9 cellular contexts compared by ENCODE assay signal in genomic region chr14:68364823-68365222, GRCh38.
A peak's percentile ranks its signal among the peaks of the same experiment; 100 is the strongest.
DNase-seq lines count a peak whose midpoint lies in the region; ATAC-seq and TF ChIP-seq lines count a peak whose summit lies in the region.
"Had no signal": no experiment of that assay in that cellular context is flagged by ENCODE, and none has a peak within 500 bp of the region (broad histone marks: within the 10 kb centered on the region; RNA-seq: fewer than 3 reads in every experiment).

No MANE protein-coding gene starts in this region.

- no peaks in the 10 kb centered on the region for H3K36me3 ChIP-seq in PC-3 (ENCODE audit: low read depth, low read length)
- no peaks in the 10 kb centered on the region for H3K36me3 ChIP-seq in ectodermal cell (ENCODE audit: control insufficient read depth, insufficient read depth, low read length)
- H3K36me3 ChIP-seq in tibial nerve: no peaks in the 10 kb centered on the region

- H3K4me1 ChIP-seq in PC-3 (ENCODE audit: insufficient read depth, low read length): peaks cover 35% of the 10 kb centered on the region
- peaks cover 52% of the 10 kb centered on the region for H3K4me1 ChIP-seq in ectodermal cell (ENCODE audit: control insufficient read depth, insufficient read depth, low read length)
- H3K4me1 ChIP-seq in tibial nerve: peaks cover 0 to 88% (median 44%) of the 10 kb centered on the region in 4 donors

- no peak overlapping the region for H3K4me3 ChIP-seq in PC-3 (ENCODE audit: low read length)
- H3K4me3 ChIP-seq in ectodermal cell (ENCODE audit: insufficient read depth, low read depth, low read length): no peak overlapping the region
- no peak overlapping the region for H3K4me3 ChIP-seq in tibial nerve

- WGBS in ectodermal cell, 2 experiments: 37 to 39% methylated on average over 7 of the region's 7 CpGs
- 30 to 34% methylated on average over 7 of the region's 7 CpGs for WGBS in tibial nerve, 2 donors

- H3K27me3 ChIP-seq in PC-3 (ENCODE audit: low read length) (no peaks in the 10 kb centered on the region), ectodermal cell (ENCODE audit: control insufficient read depth, insufficient read depth, low read length, poor library complexity, severe bottlenecking) (no peaks in the 10 kb centered on the region), tibial nerve (no peaks in the 10 kb centered on the region)

- H3K36me3 Mint-ChIP-seq in T-cell: no peaks in the 10 kb centered on the region

- no peak for DNase-seq in PC-3
- peak; percentile 29 for DNase-seq in myocyte (ENCODE audit: low read depth)
- no peak for DNase-seq in tibial nerve (ENCODE audit: low spot score in 2 of 2)
- DNase-seq in T-cell: no peak
- no peak for DNase-seq in GM13977 (ENCODE audit: low spot score)
- DNase-seq: activated naive CD4-positive, alpha-beta T cell had no signal

- no peaks in the 10 kb centered on the region for H3K9me3 Mint-ChIP-seq in T-cell

- no peak overlapping the region for H3K4me3 Mint-ChIP-seq in T-cell

- intact Hi-C loops in PC-3 (cut with micrococcal nuclease): loop anchor here (5.0 to 10.0 kb wide), 4 partner anchors 113 to 423 kb away; no protein-coding TSS in a partner anchor

- TF ChIP-seq CTCF in PC-3 (conservative IDR thresholded peaks at IDR 0.05; ENCODE audit: low read depth, low read length): no peak
- TF ChIP-seq CTCF in tibial nerve (IDR thresholded peaks at IDR 0.05): no peak
- no peak for TF ChIP-seq CTCF in GM13977 (IDR thresholded peaks at IDR 0.05; ENCODE audit: extremely low read depth, insufficient read depth, missing control alignments)

- peaks cover 56 to 67% (median 60%) of the 10 kb centered on the region in 3 donors for H3K4me1 Mint-ChIP-seq in T-cell

- in situ Hi-C loops in GM13977 (cut with MboI; ENCODE audit: low pct_unique_long_range_greater_than_20kb, low sequenced_read_pairs, unreplicated experiment): no loop called here

- peak; percentile 9 for ATAC-seq in PC-3
- no peak for ATAC-seq in GM19397 (IDR thresholded peaks at IDR 0.05; ENCODE audit: unreplicated experiment)
- ATAC-seq in T-cell (replicated peaks in 1 of 4): no peak
- no peak for ATAC-seq in HG03571 (IDR thresholded peaks at IDR 0.05; ENCODE audit: unreplicated experiment)

- H3K79me2 ChIP-seq in PC-3 (ENCODE audit: low read length): no peaks in the 10 kb centered on the region

- H4K20me1 ChIP-seq in PC-3 (ENCODE audit: low read length): no peaks in the 10 kb centered on the region

- BruUV-seq in PC-3 (replicated peaks; lab: Mats Ljungman, UMichigan): TSS peak; percentile 36

- H3K4me2 ChIP-seq in PC-3 (ENCODE audit: low read length): no peak overlapping the region

- H3K9me3 ChIP-seq in PC-3 (ENCODE audit: low read length) (no peaks in the 10 kb centered on the region), ectodermal cell (ENCODE audit: control insufficient read depth, low read length) (no peaks in the 10 kb centered on the region), tibial nerve (no peaks in the 10 kb centered on the region)

- no peak overlapping the region for H3K27ac Mint-ChIP-seq in T-cell

- H3K27ac ChIP-seq in PC-3 (ENCODE audit: low read length) (peak overlapping the region; percentile 31), ectodermal cell (ENCODE audit: insufficient read depth, low read depth, low read length, poor library complexity, severe bottlenecking) (peak overlapping the region; percentile 99), tibial nerve (peak overlapping the region; percentile 70 to 98 (median 82))

- no peak for TF ChIP-seq POLR2A in tibial nerve (IDR thresholded peaks at IDR 0.05)

- H3K9me2 ChIP-seq in PC-3 (replicated peaks; ENCODE audit: low read length): no peaks in the 10 kb centered on the region

- H2AFZ ChIP-seq in PC-3 (ENCODE audit: low read length): no peak overlapping the region

- CTCF ChIA-PET in PC-3 (lab: Charles Lee): no interaction called here
- CTCF ChIA-PET in T-cell (lab: Charles Lee): no interaction called here

- H3K27me3 Mint-ChIP-seq in T-cell: no peaks in the 10 kb centered on the region

- POLR2A ChIA-PET in PC-3 (lab: Charles Lee; ENCODE audit: unreplicated experiment): no interaction called here
- POLR2A ChIA-PET in T-cell (lab: Charles Lee): no interaction called here

- peak overlapping the region; percentile 1; the same call in 1 of the 2 replicates for H3K9ac ChIP-seq in PC-3 (ENCODE audit: low read length)

- no peaks in the 10 kb centered on the region for H3F3A ChIP-seq in PC-3 (ENCODE audit: low read length, unreplicated experiment)

- TF ChIP-seq EP300 in tibial nerve (IDR thresholded peaks at IDR 0.05): no peak

Comparison
In these comparisons a context has a peak if more than half of its experiments do, and no peak if none do; other contexts are left out.
1. H3K27ac ChIP-seq: peak in every context shown above with its lines; median percentile 99 in ectodermal cell; 82 in tibial nerve; 31 in PC-3.